Comparison of ENCODE assay signal across 19 cellular contexts in genomic region chr20:48425776-48426175, GRCh38.
A peak's percentile ranks its signal among the peaks of the same experiment; 100 is the strongest.
DNase-seq lines count a peak whose midpoint lies in the region; ATAC-seq and TF ChIP-seq lines count a peak whose summit lies in the region.
"Had no signal": no experiment of that assay in that cellular context is flagged by ENCODE, and none has a peak within 500 bp of the region (broad histone marks: within the 10 kb centered on the region; RNA-seq: fewer than 3 reads in every experiment).

No MANE protein-coding gene starts in this region.

- H3K36me3 Mint-ChIP-seq in neural progenitor cell = no peaks in the 10 kb centered on the region
- H3K36me3 Mint-ChIP-seq: CD14-positive monocyte had no signal

- H3K9me3 ChIP-seq in HAP-1 (no peaks in the 10 kb centered on the region; the same call in 1 of the 2 replicates), neural progenitor cell (ENCODE audit: low read depth) (no peaks in the 10 kb centered on the region)
- H3K9me3 ChIP-seq: Peyer's patch had no signal

- H3K27ac Mint-ChIP-seq in neural progenitor cell = no peak overlapping the region
- H3K27ac Mint-ChIP-seq: T-helper 2 cell treated with Interferon-gamma antibody and Interleukin-4, amounts not matched to agents 5 μg/mL and 100 μg/mL, for 36 hours had no signal

- H3K9ac ChIP-seq in neural progenitor cell = no peak overlapping the region

- H2AFZ ChIP-seq in neural progenitor cell (replicated peaks) = no peak overlapping the region

- DNase-seq in DMS 273 (lab: John Stamatoyannopoulos, UW; ENCODE audit: unreplicated experiment) (peak; percentile 61), HAP-1 (ENCODE audit: low spot score in 2 of 2) (peak; percentile 6 to 34), NCI-H69 (lab: John Stamatoyannopoulos, UW) (peak; percentile 12), neural progenitor cell (ENCODE audit: low spot score) (peak; percentile 70), NCI-H1092 (lab: John Stamatoyannopoulos, UW) (no peak), inferior parietal cortex (ENCODE audit: extremely low spot score) (no peak)
- DNase-seq: ACHN; IMR-90; NCI-H1436; NCI-H2029 treated with DMSO at 0.1 percent for 48 hours; NCI-H510A; NK-92 treated with Interleukin-12 subunit alpha and Interleukin-12 subunit beta, amount 100 ng/mL, for 24 hours; Peyer's patch; Right ventricle myocardium superior had no signal

- H3K4me1 Mint-ChIP-seq in neural progenitor cell = peaks cover 11% of the 10 kb centered on the region
- H3K4me1 Mint-ChIP-seq: CD14-positive monocyte had no signal

- no peak overlapping the region for H3K27ac ChIP-seq in neural progenitor cell
- H3K27ac ChIP-seq: HL-60, Peyer's patch, SK-N-MC had no signal

- peaks cover 5% of the 10 kb centered on the region for H3F3A ChIP-seq in neural progenitor cell (ENCODE audit: low read depth)

- in situ Hi-C loops in HAP-1 (cut with MboI; ENCODE audit: low sequenced_read_pairs) = no loop called here

- H3K27me3 ChIP-seq in HAP-1 (ENCODE audit: low read depth) (no peaks in the 10 kb centered on the region), neural progenitor cell (peaks cover 4% of the 10 kb centered on the region)
- H3K27me3 ChIP-seq: Peyer's patch had no signal

- H3K4me1 ChIP-seq in HAP-1 (peaks cover 7% of the 10 kb centered on the region), neural progenitor cell (peaks cover 17% of the 10 kb centered on the region)
- H3K4me1 ChIP-seq: Peyer's patch had no signal

- H3K27me3 Mint-ChIP-seq in neural progenitor cell (ENCODE audit: insufficient read depth, low read depth) = peaks cover 38% of the 10 kb centered on the region

- ATAC-seq in HG02798 (IDR thresholded peaks at IDR 0.05; ENCODE audit: poor library complexity, unreplicated experiment) = no peak

- H3K9me3 Mint-ChIP-seq in neural progenitor cell = peaks cover 3% of the 10 kb centered on the region

- H3K4me3 ChIP-seq in HAP-1 = no peak overlapping the region
- no peak overlapping the region for H3K4me3 ChIP-seq in neural progenitor cell
- H3K4me3 ChIP-seq: Peyer's patch, SK-N-MC had no signal

- no peaks in the 10 kb centered on the region for H4K20me1 ChIP-seq in neural progenitor cell (ENCODE audit: low read depth)

- H3K4me3 Mint-ChIP-seq in neural progenitor cell = no peak overlapping the region
- H3K4me3 Mint-ChIP-seq: CD14-positive monocyte; T-helper 2 cell treated with Interferon-gamma antibody and Interleukin-4, amounts not matched to agents 5 μg/mL and 100 μg/mL, for 36 hours had no signal

- peak overlapping the region; percentile 60 for H3K4me2 ChIP-seq in neural progenitor cell

- no peak for TF ChIP-seq CTCF in neural progenitor cell (IDR thresholded peaks at IDR 0.05)

- H3K36me3 ChIP-seq in HAP-1 (replicated peaks) = no peaks in the 10 kb centered on the region
- H3K36me3 ChIP-seq in neural progenitor cell = no peaks in the 10 kb centered on the region
- H3K36me3 ChIP-seq: Peyer's patch had no signal

- H3K79me2 ChIP-seq in neural progenitor cell (ENCODE audit: low read depth) = no peaks in the 10 kb centered on the region

Comparison
In these comparisons a context has a peak if more than half of its experiments do, and no peak if none do; other contexts are left out.
1. DNase-seq: peak in DMS 273 (single experiment), HAP-1 (2 of 2), NCI-H69 (single experiment) and neural progenitor cell (single experiment); none in NCI-H1092 (single experiment) and inferior parietal cortex (single experiment).